12 cellular contexts compared by ENCODE assay signal in the genomic region with DNA sequence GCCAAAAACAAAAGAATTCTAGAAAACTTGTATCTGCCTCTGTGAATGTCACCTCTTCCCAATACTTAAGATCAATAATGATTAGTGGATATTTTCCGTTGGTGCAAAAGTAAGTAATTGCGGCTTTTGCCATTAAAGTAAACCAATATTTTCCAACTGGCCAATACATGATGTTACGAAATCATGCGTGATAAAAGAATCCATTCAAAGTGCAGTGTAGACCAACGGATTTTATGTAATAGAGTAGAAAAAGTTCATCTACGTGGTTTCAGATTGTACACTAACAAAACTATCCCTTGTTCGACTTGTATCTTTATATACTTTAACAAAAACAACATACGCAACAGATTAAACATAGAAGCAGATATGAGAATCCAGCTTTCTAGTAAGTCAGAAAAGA. TPM values are rescaled to one million over a fixed set of nuclear protein-coding genes. Genes with fewer than 3 reads are reported as not detected.
DNase-seq lines count a peak whose midpoint lies in the region; ATAC-seq and TF ChIP-seq lines count a peak whose summit lies in the region.
"Had no signal": no experiment of that assay in that cellular context is flagged by ENCODE, and none has a peak within 500 bp of the region (broad histone marks: within the 10 kb centered on the region; RNA-seq: fewer than 3 reads in every experiment).

No MANE protein-coding gene starts in this region.

- no peak overlapping the region for H3K4me2 ChIP-seq in GM23338

- H2AFZ ChIP-seq in GM23338, result 0 out of 2 replicates have a peak overlapping the region, but pooled peaks have one; percentile 12

- H3K4me1 ChIP-seq in CD4-positive, CD25-positive, alpha-beta regulatory T cell (ENCODE audit: control insufficient read depth, insufficient read depth, low read length, poor library complexity, severe bottlenecking), result peaks cover 8% of the 10 kb centered on the region
- H3K4me1 ChIP-seq in GM23338 (ENCODE audit: insufficient read depth), result no peaks in the 10 kb centered on the region

- peak overlapping the region; percentile 89 for H3K4me3 ChIP-seq in CD4-positive, CD25-positive, alpha-beta regulatory T cell (ENCODE audit: low read depth, low read length)
- H3K4me3 ChIP-seq in GM23338 (no peak overlapping the region), coronary artery (no peak overlapping the region)

- no peaks in the 10 kb centered on the region for H4K20me1 ChIP-seq in GM23338 (replicated peaks; ENCODE audit: insufficient read depth)

- peaks cover 34% of the 10 kb centered on the region for H3K36me3 Mint-ChIP-seq in CD4-positive, CD25-positive, alpha-beta regulatory T cell
- peaks cover 70% of the 10 kb centered on the region for H3K36me3 Mint-ChIP-seq in GM23338 (ENCODE audit: low read depth)
- peaks cover 51% of the 10 kb centered on the region for H3K36me3 Mint-ChIP-seq in activated T-helper 2 cell treated with anti-CD3 and anti-CD28 coated beads, Interferon-gamma antibody, Interleukin-2, Interleukin-4, amounts not matched to agents 10 μg/mL and 5 μg/mL and 100 μg/mL, durations not matched to agents 14 hours and 24 hours and 36 hours (ENCODE audit: low read depth)
- H3K36me3 Mint-ChIP-seq in naive thymus-derived CD8-positive, alpha-beta T cell, result peaks cover 37 to 62% (median 61%) of the 10 kb centered on the region in 3 donors

- no peak for ATAC-seq in CD4-positive, CD25-positive, alpha-beta regulatory T cell (ENCODE audit: low read depth in 2 of 2)
- no peak for ATAC-seq in GM23338
- ATAC-seq in naive thymus-derived CD8-positive, alpha-beta T cell, result no peak
- no peak for ATAC-seq in HG02798 (IDR thresholded peaks at IDR 0.05; ENCODE audit: poor library complexity, unreplicated experiment)

- no peaks in the 10 kb centered on the region for H3K27me3 Mint-ChIP-seq in CD4-positive, CD25-positive, alpha-beta regulatory T cell
- H3K27me3 Mint-ChIP-seq in GM23338 (ENCODE audit: insufficient read depth, low read depth, poor library complexity), result peaks cover 18% of the 10 kb centered on the region
- H3K27me3 Mint-ChIP-seq in activated T-helper 2 cell treated with anti-CD3 and anti-CD28 coated beads, Interferon-gamma antibody, Interleukin-2, Interleukin-4, amounts not matched to agents 10 μg/mL and 5 μg/mL and 100 μg/mL, durations not matched to agents 14 hours and 24 hours and 36 hours (ENCODE audit: low read depth), result no peaks in the 10 kb centered on the region
- no peaks in the 10 kb centered on the region for H3K27me3 Mint-ChIP-seq in naive thymus-derived CD8-positive, alpha-beta T cell
- H3K27me3 Mint-ChIP-seq: activated CD4-positive, alpha-beta memory T cell treated with anti-CD3 and anti-CD28 coated beads for 36 hours had no signal

- no peaks in the 10 kb centered on the region for H3K27me3 ChIP-seq in CD4-positive, CD25-positive, alpha-beta regulatory T cell (ENCODE audit: control insufficient read depth, insufficient read depth, low read length)
- H3K27me3 ChIP-seq in GM23338 (ENCODE audit: insufficient read depth), result no peaks in the 10 kb centered on the region
- H3K27me3 ChIP-seq: sigmoid colon had no signal

- peaks cover 21% of the 10 kb centered on the region for H3K79me2 ChIP-seq in GM23338 (replicated peaks; ENCODE audit: insufficient read depth)

- peak overlapping the region in 1 of 3 donors; percentile 91 for H3K27ac Mint-ChIP-seq in CD4-positive, CD25-positive, alpha-beta regulatory T cell
- H3K27ac Mint-ChIP-seq in GM23338, result no peak overlapping the region
- no peak overlapping the region for H3K27ac Mint-ChIP-seq in activated T-helper 2 cell treated with anti-CD3 and anti-CD28 coated beads, Interferon-gamma antibody, Interleukin-2, Interleukin-4, amounts not matched to agents 10 μg/mL and 5 μg/mL and 100 μg/mL, durations not matched to agents 14 hours and 24 hours and 36 hours
- peak overlapping the region in 1 of 10 donors; percentile 92 for H3K27ac Mint-ChIP-seq in naive thymus-derived CD8-positive, alpha-beta T cell

- H3K27ac ChIP-seq in CD4-positive, CD25-positive, alpha-beta regulatory T cell (ENCODE audit: insufficient read depth, low read length, poor library complexity, severe bottlenecking), result no peak overlapping the region
- H3K27ac ChIP-seq in GM23338 (ENCODE audit: low read depth) (no peak overlapping the region), coronary artery (no peak overlapping the region)

- H3F3A ChIP-seq in GM23338 (replicated peaks; ENCODE audit: low read depth), result no peaks in the 10 kb centered on the region

- peaks cover 30% of the 10 kb centered on the region for H3K36me3 ChIP-seq in CD4-positive, CD25-positive, alpha-beta regulatory T cell (ENCODE audit: control insufficient read depth, insufficient read depth, low read length)
- peaks cover 16% of the 10 kb centered on the region; the same call in 1 of the 2 replicates for H3K36me3 ChIP-seq in GM23338 (ENCODE audit: insufficient read depth)

- peak overlapping the region in 2 of 4 donors; percentile 50 to 69 for H3K4me3 Mint-ChIP-seq in CD4-positive, CD25-positive, alpha-beta regulatory T cell
- H3K4me3 Mint-ChIP-seq in GM23338, result no peak overlapping the region; the same call in 2 of the 3 replicates
- H3K4me3 Mint-ChIP-seq in activated T-helper 2 cell treated with anti-CD3 and anti-CD28 coated beads, Interferon-gamma antibody, Interleukin-2, Interleukin-4, amounts not matched to agents 10 μg/mL and 5 μg/mL and 100 μg/mL, durations not matched to agents 14 hours and 24 hours and 36 hours (ENCODE audit: low read depth), result peak overlapping the region; percentile 19
- peak overlapping the region in 8 of 10 donors; percentile 28 to 91 (median 66) for H3K4me3 Mint-ChIP-seq in naive thymus-derived CD8-positive, alpha-beta T cell

- TF ChIP-seq CTCF in GM23338 (conservative IDR thresholded peaks at IDR 0.05; ENCODE audit: low read depth in 2 of 2) (no peak), coronary artery (IDR thresholded peaks at IDR 0.05) (no peak)

- peaks cover 15% of the 10 kb centered on the region; the same call in 1 of the 2 replicates for H3K9me2 ChIP-seq in GM23338 (ENCODE audit: insufficient read depth)

- peaks cover 0 to 31% (median 18%) of the 10 kb centered on the region in 4 donors for H3K4me1 Mint-ChIP-seq in CD4-positive, CD25-positive, alpha-beta regulatory T cell
- H3K4me1 Mint-ChIP-seq in GM23338, result peaks cover 5% of the 10 kb centered on the region; the same call in 1 of the 3 replicates
- H3K4me1 Mint-ChIP-seq in activated T-helper 2 cell treated with anti-CD3 and anti-CD28 coated beads, Interferon-gamma antibody, Interleukin-2, Interleukin-4, amounts not matched to agents 10 μg/mL and 5 μg/mL and 100 μg/mL, durations not matched to agents 14 hours and 24 hours and 36 hours (ENCODE audit: low read depth), result peaks cover 1% of the 10 kb centered on the region
- peaks cover 18 to 28% (median 21%) of the 10 kb centered on the region in 4 donors for H3K4me1 Mint-ChIP-seq in naive thymus-derived CD8-positive, alpha-beta T cell

- POLR2A ChIA-PET in naive thymus-derived CD8-positive, alpha-beta T cell (lab: Charles Lee), result interaction anchor here (0.6 to 2.3 kb wide), 5 partner anchors 50 to 229 kb away, joined by 4 to 26 read pairs (median 16); partner anchors contain the start of genes ZNF10, ZNF26 and ZNF891

- DNase-seq in CD4-positive, CD25-positive, alpha-beta regulatory T cell, result no peak
- DNase-seq in GM23338 (ENCODE audit: low spot score) (no peak), DMS 273 treated with DMSO at 0.1 percent for 48 hours (lab: John Stamatoyannopoulos, UW) (no peak), coronary artery (ENCODE audit: low spot score) (no peak)
- DNase-seq in activated T-helper 2 cell treated with anti-CD3 and anti-CD28 coated beads, Interferon-gamma antibody, Interleukin-2, Interleukin-4, amounts not matched to agents 10 μg/mL and 5 μg/mL and 100 μg/mL, durations not matched to agents 14 hours and 24 hours and 36 hours (ENCODE audit: low spot score), result no peak
- DNase-seq in naive thymus-derived CD8-positive, alpha-beta T cell, result no peak

- intact Hi-C loops in activated T-helper 2 cell treated with anti-CD3 and anti-CD28 coated beads, Interferon-gamma antibody, Interleukin-2, Interleukin-4, amounts not matched to agents 10 μg/mL and 5 μg/mL and 100 μg/mL, durations not matched to agents 14 hours and 24 hours and 36 hours (cut with micrococcal nuclease), result loop anchor here (1.0 kb wide), 5 partner anchors 50 to 293 kb away; partner anchors contain the start of genes CHFR, ZNF10, ZNF140 and ZNF26

- H3K9me3 ChIP-seq in CD4-positive, CD25-positive, alpha-beta regulatory T cell (ENCODE audit: control insufficient read depth in 2 of 2, low read length in 2 of 2), result peaks cover 38 to 53% of the 10 kb centered on the region in 2 experiments

- H3K9me3 Mint-ChIP-seq in CD4-positive, CD25-positive, alpha-beta regulatory T cell, result peaks cover 3 to 73% (median 35%) of the 10 kb centered on the region in 7 donors
- H3K9me3 Mint-ChIP-seq in GM23338, result peaks cover 100% of the 10 kb centered on the region
- peaks cover 74% of the 10 kb centered on the region for H3K9me3 Mint-ChIP-seq in activated T-helper 2 cell treated with anti-CD3 and anti-CD28 coated beads, Interferon-gamma antibody, Interleukin-2, Interleukin-4, amounts not matched to agents 10 μg/mL and 5 μg/mL and 100 μg/mL, durations not matched to agents 14 hours and 24 hours and 36 hours
- peaks cover 25 to 91% (median 60%) of the 10 kb centered on the region in 9 donors for H3K9me3 Mint-ChIP-seq in naive thymus-derived CD8-positive, alpha-beta T cell

RNA-seq across cellular contexts. Expression of gene ZNF268, which starts 0.6 kb away (rescaled TPM):
- total RNA-seq in CD4-positive, CD25-positive, alpha-beta regulatory T cell, result 8.0 TPM
- polyA plus RNA-seq in CD4-positive, CD25-positive, alpha-beta regulatory T cell, result 10 to 100 TPM in 3 of 4 donors, 1 to 10 TPM in 1; 9.2 to 21.1 (median 16.3) TPM
- total RNA-seq in GM23338 (2014; rRNA removed; shearing (Covaris generic)), result 17.5 and 25.2 TPM in 2 replicates
- polyA plus RNA-seq in GM23338 (2016; fragmentation: Nextera tagmentation; extraction: Ambion mirVana), result 11.2 and 15.1 TPM in 2 replicates
- 12.7 and 17.2 TPM in 2 replicates for total RNA-seq in activated T-helper 2 cell treated with anti-CD3 and anti-CD28 coated beads, Interferon-gamma antibody, Interleukin-2, Interleukin-4, amounts not matched to agents 10 μg/mL and 5 μg/mL and 100 μg/mL, durations not matched to agents 14 hours and 24 hours and 36 hours
- 10 to 100 TPM; 32.8 to 36.6 TPM for total RNA-seq in naive thymus-derived CD8-positive, alpha-beta T cell
- 10 to 100 TPM; 15.3 to 18.3 (median 16.3) TPM for polyA plus RNA-seq in naive thymus-derived CD8-positive, alpha-beta T cell

RNA-seq across cellular contexts. Expression of gene ZNF10, which starts 50.2 kb away (rescaled TPM):
- total RNA-seq in CD4-positive, CD25-positive, alpha-beta regulatory T cell, result 24.2 TPM
- 10 to 100 TPM in 2 of 4 donors, 1 to 10 TPM in 2; 4.8 to 15.0 (median 10.9) TPM for polyA plus RNA-seq in CD4-positive, CD25-positive, alpha-beta regulatory T cell
- 10.3 and 18.5 TPM in 2 replicates for total RNA-seq in GM23338 (2014; rRNA removed; shearing (Covaris generic))
- polyA plus RNA-seq in GM23338 (2016; fragmentation: Nextera tagmentation; extraction: Ambion mirVana), result 7.3 and 8.2 TPM in 2 replicates
- total RNA-seq in activated T-helper 2 cell treated with anti-CD3 and anti-CD28 coated beads, Interferon-gamma antibody, Interleukin-2, Interleukin-4, amounts not matched to agents 10 μg/mL and 5 μg/mL and 100 μg/mL, durations not matched to agents 14 hours and 24 hours and 36 hours, result 4.9 and 6.3 TPM in 2 replicates
- 10 to 100 TPM; 24.3 TPM for total RNA-seq in naive thymus-derived CD8-positive, alpha-beta T cell
- polyA plus RNA-seq in naive thymus-derived CD8-positive, alpha-beta T cell, result 10 to 100 TPM; 12.7 to 15.1 (median 14.1) TPM

RNA-seq across cellular contexts. Expression of gene ZNF891, which starts 50.6 kb away (rescaled TPM):
- total RNA-seq in CD4-positive, CD25-positive, alpha-beta regulatory T cell, result 3.0 TPM
- under 1 TPM; 0.29 to 0.75 (median 0.48) TPM for polyA plus RNA-seq in CD4-positive, CD25-positive, alpha-beta regulatory T cell
- total RNA-seq in GM23338 (2014; rRNA removed; shearing (Covaris generic)), result 5.4 and 5.5 TPM in 2 replicates
- polyA plus RNA-seq in GM23338 (2016; fragmentation: Nextera tagmentation; extraction: Ambion mirVana), result 1.6 and 1.8 TPM in 2 replicates
- total RNA-seq in activated T-helper 2 cell treated with anti-CD3 and anti-CD28 coated beads, Interferon-gamma antibody, Interleukin-2, Interleukin-4, amounts not matched to agents 10 μg/mL and 5 μg/mL and 100 μg/mL, durations not matched to agents 14 hours and 24 hours and 36 hours, result 2.0 and 2.3 TPM in 2 replicates
- total RNA-seq in naive thymus-derived CD8-positive, alpha-beta T cell, result 1 to 10 TPM; 7.0 to 8.1 TPM
- polyA plus RNA-seq in naive thymus-derived CD8-positive, alpha-beta T cell, result under 1 TPM; 0.35 to 0.82 (median 0.69) TPM

RNA-seq across cellular contexts. Expression of gene ANHX, which starts 55.0 kb away (rescaled TPM):
- not detected for total RNA-seq in CD4-positive, CD25-positive, alpha-beta regulatory T cell
- polyA plus RNA-seq in CD4-positive, CD25-positive, alpha-beta regulatory T cell, result not detected
- not detected in 2 replicates for total RNA-seq in GM23338 (2014; rRNA removed; shearing (Covaris generic))
- polyA plus RNA-seq in GM23338 (2016; fragmentation: Nextera tagmentation; extraction: Ambion mirVana), result not detected in 2 replicates
- total RNA-seq in activated T-helper 2 cell treated with anti-CD3 and anti-CD28 coated beads, Interferon-gamma antibody, Interleukin-2, Interleukin-4, amounts not matched to agents 10 μg/mL and 5 μg/mL and 100 μg/mL, durations not matched to agents 14 hours and 24 hours and 36 hours, result not detected in 2 replicates
- total RNA-seq in naive thymus-derived CD8-positive, alpha-beta T cell, result not detected
- polyA plus RNA-seq in naive thymus-derived CD8-positive, alpha-beta T cell, result not detected
- total RNA-seq: activated CD4-positive, alpha-beta memory T cell treated with anti-CD3 and anti-CD28 coated beads for 36 hours; activated naive CD4-positive, alpha-beta T cell treated with anti-CD3 and anti-CD28 coated beads for 36 hours; fibroblast of lung; mucosa of descending colon; sigmoid colon had no signal
- polyA plus RNA-seq: fibroblast of lung, sigmoid colon had no signal
